17 cellular contexts compared by ENCODE assay signal in the genomic region with DNA sequence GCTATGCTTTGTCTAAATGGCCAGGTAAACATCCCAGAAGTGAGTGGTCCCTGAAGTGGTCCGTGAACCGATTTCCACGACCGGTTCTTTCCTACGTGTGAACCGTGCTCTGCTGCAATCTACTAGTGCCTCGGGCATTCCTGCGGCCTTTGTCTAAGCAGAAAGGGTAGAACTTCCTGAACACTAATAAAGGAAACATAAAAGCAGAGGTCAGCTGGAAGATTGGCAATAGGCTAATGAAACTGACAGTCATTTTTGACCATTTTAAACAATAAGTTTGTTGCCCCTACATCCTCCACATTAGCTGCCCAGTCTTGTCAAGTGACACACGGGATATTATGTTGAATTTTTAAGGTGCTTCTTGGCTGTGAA.
DNase-seq lines count a peak whose midpoint lies in the region; ATAC-seq and TF ChIP-seq lines count a peak whose summit lies in the region.
"Had no signal": no experiment of that assay in that cellular context is flagged by ENCODE, and none has a peak within 500 bp of the region (broad histone marks: within the 10 kb centered on the region; RNA-seq: fewer than 3 reads in every experiment).

No MANE protein-coding gene starts in this region.

- no peak overlapping the region for H3K9ac ChIP-seq in OCI-LY3 (ENCODE audit: low read length)

- H3K4me3 ChIP-seq in OCI-LY3 (ENCODE audit: low read length): peak overlapping the region; percentile 14; the same call in 1 of the 2 replicates
- no peak overlapping the region for H3K4me3 ChIP-seq in suprapubic skin

- no peak for DNase-seq in left ventricle myocardium superior
- DNase-seq in left cardiac atrium: no peak
- DNase-seq in glomerular endothelial cell (ENCODE audit: extremely low read depth, low read depth, low spot score): peak; percentile 42
- DNase-seq in suprapubic skin (ENCODE audit: low spot score in 2 of 2): no peak
- no peak for DNase-seq in stimulated activated effector memory CD8-positive, alpha-beta T cell treated with anti-CD3 and anti-CD28 coated beads, Interleukin-12 subunit alpha, Interleukin-12 subunit beta, amount 100 ng/mL, for 72 hours (ENCODE audit: low spot score in 2 of 2)
- DNase-seq in CD1c-positive myeloid dendritic cell (ENCODE audit: extremely low spot score): no peak
- DNase-seq: ACHN; CD8-positive, alpha-beta memory T cell; KG1; NCI-H1105; NCI-H2029; NCI-H526; SIG-M5 had no signal

- H3K27ac ChIP-seq in OCI-LY3 (ENCODE audit: low read length) (peak overlapping the region; percentile 5; the same call in 1 of the 2 replicates), suprapubic skin (peak overlapping the region; percentile 45)

- TF ChIP-seq EP300 in suprapubic skin (IDR thresholded peaks at IDR 0.05): no peak

- ATAC-seq in left ventricle myocardium superior (peak; percentile 33), left cardiac atrium (no peak), HG03565 (IDR thresholded peaks at IDR 0.05; ENCODE audit: unreplicated experiment) (no peak)
- ATAC-seq in stimulated activated effector memory CD8-positive, alpha-beta T cell treated with anti-CD3 and anti-CD28 coated beads, Interleukin-12 subunit alpha, Interleukin-12 subunit beta, amount 100 ng/mL, for 72 hours: no peak
- ATAC-seq: Panc1 had no signal

- no peaks in the 10 kb centered on the region for H4K20me1 ChIP-seq in OCI-LY3 (ENCODE audit: insufficient read depth, low read length)

- intact Hi-C loops in left ventricle myocardium superior (cut with micrococcal nuclease): no loop called here
- intact Hi-C loops in left cardiac atrium (cut with DNase I): no loop called here

- peaks cover 6% of the 10 kb centered on the region for H3K4me1 Mint-ChIP-seq in stimulated activated effector memory CD8-positive, alpha-beta T cell treated with anti-CD3 and anti-CD28 coated beads, Interleukin-12 subunit alpha, Interleukin-12 subunit beta, amount 100 ng/mL, for 72 hours

- no peak overlapping the region for H3K4me3 Mint-ChIP-seq in stimulated activated effector memory CD8-positive, alpha-beta T cell treated with anti-CD3 and anti-CD28 coated beads, Interleukin-12 subunit alpha, Interleukin-12 subunit beta, amount 100 ng/mL, for 72 hours
- H3K4me3 Mint-ChIP-seq: B cell; CD8-positive, alpha-beta memory T cell had no signal

- TF ChIP-seq POLR2A in suprapubic skin (IDR thresholded peaks at IDR 0.05): no peak

- H3K27me3 ChIP-seq in OCI-LY3 (ENCODE audit: low read depth, low read length) (no peaks in the 10 kb centered on the region), suprapubic skin (no peaks in the 10 kb centered on the region)

- no peaks in the 10 kb centered on the region for H3K36me3 ChIP-seq in OCI-LY3 (replicated peaks; ENCODE audit: low read depth, low read length)
- no peaks in the 10 kb centered on the region for H3K36me3 ChIP-seq in suprapubic skin

- no peaks in the 10 kb centered on the region for H3K79me2 ChIP-seq in OCI-LY3 (ENCODE audit: low read length)

- 54% methylated on average over 9 of the region's 9 CpGs for WGBS in suprapubic skin

- no peaks in the 10 kb centered on the region for H3K36me3 Mint-ChIP-seq in stimulated activated effector memory CD8-positive, alpha-beta T cell treated with anti-CD3 and anti-CD28 coated beads, Interleukin-12 subunit alpha, Interleukin-12 subunit beta, amount 100 ng/mL, for 72 hours

- H2AFZ ChIP-seq in OCI-LY3 (ENCODE audit: low read depth, low read length): no peak overlapping the region

- no peaks in the 10 kb centered on the region for H3K9me3 ChIP-seq in OCI-LY3 (ENCODE audit: insufficient read depth, low read length)
- H3K9me3 ChIP-seq in suprapubic skin: no peaks in the 10 kb centered on the region

- no peak overlapping the region for H3K27ac Mint-ChIP-seq in stimulated activated effector memory CD8-positive, alpha-beta T cell treated with anti-CD3 and anti-CD28 coated beads, Interleukin-12 subunit alpha, Interleukin-12 subunit beta, amount 100 ng/mL, for 72 hours
- H3K27ac Mint-ChIP-seq: B cell; CD8-positive, alpha-beta memory T cell had no signal

- H3K9me3 Mint-ChIP-seq in stimulated activated effector memory CD8-positive, alpha-beta T cell treated with anti-CD3 and anti-CD28 coated beads, Interleukin-12 subunit alpha, Interleukin-12 subunit beta, amount 100 ng/mL, for 72 hours: no peaks in the 10 kb centered on the region

- H3K4me1 ChIP-seq in OCI-LY3 (ENCODE audit: low read length): peaks cover 52% of the 10 kb centered on the region
- H3K4me1 ChIP-seq in suprapubic skin: no peaks in the 10 kb centered on the region

- peak overlapping the region; percentile 43 for H3K4me2 ChIP-seq in OCI-LY3 (ENCODE audit: low read length)

- no peak for TF ChIP-seq CTCF in OCI-LY3 (IDR thresholded peaks at IDR 0.05; ENCODE audit: low read depth, low read length)
- TF ChIP-seq CTCF in suprapubic skin (IDR thresholded peaks at IDR 0.05): no peak
